In the genomic region with DNA sequence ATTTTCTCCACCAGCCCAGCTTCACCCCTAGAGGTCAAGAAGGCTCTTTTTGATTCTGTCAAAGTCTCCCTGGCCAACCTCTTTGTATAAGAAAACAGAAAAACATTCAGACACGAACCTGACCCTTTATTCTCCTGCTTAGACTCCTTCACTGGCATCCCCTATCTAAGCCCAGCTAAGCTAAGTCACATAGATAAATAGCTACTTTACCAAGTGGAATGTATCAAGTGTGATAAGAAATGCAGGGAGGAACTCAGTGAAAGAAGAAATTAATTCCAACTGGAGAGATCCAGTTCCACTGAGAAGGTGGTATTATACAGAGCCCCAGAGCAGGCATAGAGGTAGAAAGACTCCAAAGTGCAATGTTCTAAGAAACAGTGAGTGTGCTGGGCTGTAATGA, we compare ENCODE assay signal across 19 cellular contexts.
DNase-seq lines count a peak whose midpoint lies in the region; ATAC-seq, FAIRE-seq and TF ChIP-seq lines count a peak whose summit lies in the region.
"Had no signal": no experiment of that assay in that cellular context is flagged by ENCODE, and none has a peak within 500 bp of the region (broad histone marks: within the 10 kb centered on the region; RNA-seq: fewer than 3 reads in every experiment).

No MANE protein-coding gene starts in this region.

- no peak overlapping the region for H3K56ac ChIP-seq in mesendoderm (ENCODE audit: low read length)

- H3K4me1 ChIP-seq in Loucy (ENCODE audit: insufficient read depth, low read length, poor library complexity, severe bottlenecking): no peaks in the 10 kb centered on the region
- H3K4me1 ChIP-seq in astrocyte (ENCODE audit: insufficient read depth, low read length): peaks cover 8% of the 10 kb centered on the region
- no peaks in the 10 kb centered on the region for H3K4me1 ChIP-seq in mesendoderm (ENCODE audit: control insufficient read depth, low read depth, low read length)
- peaks cover 13% of the 10 kb centered on the region for H3K4me1 ChIP-seq in parathyroid adenoma
- no peaks in the 10 kb centered on the region for H3K4me1 ChIP-seq in right lobe of liver
- H3K4me1 ChIP-seq in pancreas: no peaks in the 10 kb centered on the region

- H3K27ac Mint-ChIP-seq in astrocyte (ENCODE audit: unreplicated experiment): no peak overlapping the region
- H3K27ac Mint-ChIP-seq: CD4-positive, CD25-positive, alpha-beta regulatory T cell; IgD-negative memory B cell had no signal

- H3K9me3 Mint-ChIP-seq in astrocyte (ENCODE audit: unreplicated experiment): no peaks in the 10 kb centered on the region

- H3K4ac ChIP-seq in mesendoderm (ENCODE audit: low read depth, low read length): no peak overlapping the region

- TF ChIP-seq POLR2A in right lobe of liver (IDR thresholded peaks at IDR 0.05): no peak

- H3K27me3 Mint-ChIP-seq in astrocyte (ENCODE audit: low read depth, unreplicated experiment): peaks cover 2% of the 10 kb centered on the region

- no peak overlapping the region for H2BK5ac ChIP-seq in mesendoderm (ENCODE audit: low read length)

- no peak overlapping the region for H4K8ac ChIP-seq in mesendoderm (ENCODE audit: low read depth, low read length)

- H3K4me2 ChIP-seq in Loucy (ENCODE audit: low read depth, low read length, poor library complexity, severe bottlenecking): no peak overlapping the region
- H3K4me2 ChIP-seq in astrocyte (ENCODE audit: low read length): peak overlapping the region; percentile 3
- no peak overlapping the region for H3K4me2 ChIP-seq in mesendoderm (ENCODE audit: low read length)
- no peak overlapping the region for H3K4me2 ChIP-seq in parathyroid adenoma (ENCODE audit: low read length)

- H3K4me3 Mint-ChIP-seq in astrocyte (ENCODE audit: unreplicated experiment): no peak overlapping the region
- H3K4me3 Mint-ChIP-seq: CD4-positive, CD25-positive, alpha-beta regulatory T cell had no signal

- H3K23ac ChIP-seq in mesendoderm (ENCODE audit: low read length): no peak overlapping the region

- no peak overlapping the region for H3K18ac ChIP-seq in mesendoderm (ENCODE audit: low read length)

- intact Hi-C loops in right lobe of liver (cut with DNase I) (loop anchor here in 1 of 2 donors (10.0 kb wide), 1 partner anchor 828 kb away; no protein-coding TSS in a partner anchor), pancreas (cut with DNase I) (loop anchor here in 2 of 3 donors (5.0 to 10.0 kb wide), 2 partner anchors 826 to 828 kb away; no protein-coding TSS in a partner anchor)

- no peak overlapping the region for H4K5ac ChIP-seq in mesendoderm (ENCODE audit: low read length)

- H3K79me2 ChIP-seq in Loucy (ENCODE audit: insufficient read depth, low read length) (no peaks in the 10 kb centered on the region), astrocyte (ENCODE audit: insufficient read depth, low read length) (no peaks in the 10 kb centered on the region), mesendoderm (ENCODE audit: control insufficient read depth, insufficient read depth, low read length) (no peaks in the 10 kb centered on the region), parathyroid adenoma (no peaks in the 10 kb centered on the region)

- TF ChIP-seq CTCF in Loucy (conservative IDR thresholded peaks at IDR 0.05; ENCODE audit: low read length) (no peak), astrocyte (IDR thresholded peaks at IDR 0.05; ENCODE audit: insufficient read depth, low read depth, low read length) (no peak), parathyroid adenoma (IDR thresholded peaks at IDR 0.05) (no peak), right lobe of liver (IDR thresholded peaks at IDR 0.05) (no peak), pancreas (IDR thresholded peaks at IDR 0.05) (no peak)

- FAIRE-seq in astrocyte (lab: Jason Lieb, UNC) (no peak), pancreas (lab: Jason Lieb, UNC) (no peak)
- FAIRE-seq: A204.1, H1 had no signal

- H2AFZ ChIP-seq in Loucy (ENCODE audit: low read length) (0 out of 2 replicates have a peak overlapping the region, but pooled peaks have one; percentile 15), astrocyte (ENCODE audit: low read depth, low read length) (no peak overlapping the region), parathyroid adenoma (no peak overlapping the region)

- ATAC-seq in right lobe of liver (no peak), pancreas (no peak)
- ATAC-seq: HCT116, Right ventricle myocardium inferior had no signal

- no peak overlapping the region for H2BK120ac ChIP-seq in mesendoderm (ENCODE audit: low read depth, low read length)

- H3K9ac ChIP-seq in Loucy (ENCODE audit: low read depth, low read length, poor library complexity, severe bottlenecking) (no peak overlapping the region), astrocyte (ENCODE audit: low read length) (no peak overlapping the region), mesendoderm (ENCODE audit: low read length) (no peak overlapping the region), parathyroid adenoma (no peak overlapping the region)

- no peak overlapping the region for H2BK15ac ChIP-seq in mesendoderm (replicated peaks; ENCODE audit: low read depth)

- peaks cover 33% of the 10 kb centered on the region for H3K4me1 Mint-ChIP-seq in astrocyte (ENCODE audit: low read depth, unreplicated experiment)
- H3K4me1 Mint-ChIP-seq: CD4-positive, CD25-positive, alpha-beta regulatory T cell had no signal

- H3K4me3 ChIP-seq in Loucy (ENCODE audit: low read length, poor library complexity, severe bottlenecking): no peak overlapping the region
- no peak overlapping the region for H3K4me3 ChIP-seq in astrocyte (ENCODE audit: insufficient read depth, low read depth, low read length)
- no peak overlapping the region for H3K4me3 ChIP-seq in mesendoderm (ENCODE audit: low read length)
- no peak overlapping the region for H3K4me3 ChIP-seq in parathyroid adenoma (ENCODE audit: low read depth, low read length)
- H3K4me3 ChIP-seq in right lobe of liver: no peak overlapping the region
- H3K4me3 ChIP-seq in pancreas: no peak overlapping the region
- H3K4me3 ChIP-seq: SJSA1 had no signal

- no CpG with 5 or more reads among the region's 1 CpG for WGBS in mesendoderm (ENCODE audit: extremely low coverage, insufficient coverage, low lambda C conversion rate)
- WGBS in right lobe of liver (ENCODE audit: insufficient coverage, low coverage, low lambda C conversion rate, missing lambda C conversion rate): 25% methylated on average over 1 of the region's 1 CpG
- WGBS in pancreas, 2 donors: 43 to 55% methylated on average over 1 of the region's 1 CpG

- DNase-seq in astrocyte (ENCODE audit: low read depth) (peak; percentile 38), mesendoderm (peak; percentile 20), NCI-H69 (lab: John Stamatoyannopoulos, UW) (no peak), right lobe of liver (no peak), pancreas (no peak)
- DNase-seq: CD4-positive, CD25-positive, alpha-beta regulatory T cell; DMS79; NCI-H1694; NCI-H2081; NCI-H2171; NCI-H524 treated with DMSO at 0.1 percent for 48 hours had no signal

- H4K20me1 ChIP-seq in Loucy (ENCODE audit: insufficient read depth, low read length, poor library complexity, severe bottlenecking): no peaks in the 10 kb centered on the region
- no peaks in the 10 kb centered on the region for H4K20me1 ChIP-seq in astrocyte (ENCODE audit: insufficient read depth, low read length)

- H3K27ac ChIP-seq in astrocyte (ENCODE audit: low read depth, low read length) (no peak overlapping the region), mesendoderm (ENCODE audit: low read depth, low read length) (no peak overlapping the region), parathyroid adenoma (peak overlapping the region; percentile 25), right lobe of liver (no peak overlapping the region), pancreas (no peak overlapping the region)
- H3K27ac ChIP-seq: SJSA1 had no signal

- H2AK5ac ChIP-seq in mesendoderm (ENCODE audit: low read length): no peak overlapping the region

- H3F3A ChIP-seq in Loucy (ENCODE audit: low read depth): no peaks in the 10 kb centered on the region

- H3K79me1 ChIP-seq in mesendoderm (ENCODE audit: low read length): no peaks in the 10 kb centered on the region

- H3K9me3 ChIP-seq in Loucy (ENCODE audit: insufficient read depth, low read depth, low read length) (no peaks in the 10 kb centered on the region), astrocyte (ENCODE audit: insufficient read depth, low read depth, low read length) (no peaks in the 10 kb centered on the region), parathyroid adenoma (ENCODE audit: control insufficient read depth, low read length) (no peaks in the 10 kb centered on the region), right lobe of liver (no peaks in the 10 kb centered on the region), pancreas (no peaks in the 10 kb centered on the region)
- H3K9me3 ChIP-seq: SJSA1 had no signal

- no peaks in the 10 kb centered on the region for H3K9me2 ChIP-seq in Loucy (replicated peaks; ENCODE audit: low read depth, low read length)

- no peaks in the 10 kb centered on the region for H3K36me3 Mint-ChIP-seq in astrocyte (ENCODE audit: low read depth, unreplicated experiment)
- H3K36me3 Mint-ChIP-seq: CD4-positive, CD25-positive, alpha-beta regulatory T cell had no signal

- H3K36me3 ChIP-seq in Loucy (ENCODE audit: insufficient read depth, low read length) (no peaks in the 10 kb centered on the region), astrocyte (ENCODE audit: insufficient read depth, low read length) (no peaks in the 10 kb centered on the region), mesendoderm (ENCODE audit: control insufficient read depth, insufficient read depth, low read length) (no peaks in the 10 kb centered on the region), parathyroid adenoma (ENCODE audit: control insufficient read depth, insufficient read depth, low read length) (no peaks in the 10 kb centered on the region), right lobe of liver (no peaks in the 10 kb centered on the region), pancreas (no peaks in the 10 kb centered on the region)
- H3K36me3 ChIP-seq: SJSA1 had no signal

- H3K27me3 ChIP-seq in Loucy (ENCODE audit: insufficient read depth, low read length, poor library complexity, severe bottlenecking) (no peaks in the 10 kb centered on the region), astrocyte (ENCODE audit: insufficient read depth, low read length) (no peaks in the 10 kb centered on the region), mesendoderm (ENCODE audit: insufficient read depth, low read length, poor library complexity) (no peaks in the 10 kb centered on the region), parathyroid adenoma (ENCODE audit: control insufficient read depth, insufficient read depth, low read length) (no peaks in the 10 kb centered on the region), right lobe of liver (no peaks in the 10 kb centered on the region), pancreas (no peaks in the 10 kb centered on the region)
- H3K27me3 ChIP-seq: SJSA1 had no signal

Comparison
In these comparisons a context has a peak if more than half of its experiments do, and no peak if none do; other contexts are left out.
1. DNase-seq: peak in astrocyte (single experiment) and mesendoderm (single experiment); none in NCI-H69 (single experiment), right lobe of liver (0 of 3) and pancreas (0 of 6).